In genomic region chr15:28918141-28918983, GRCh38 we compare ENCODE assay signal across 12 cellular contexts. TPM values are rescaled to one million over a fixed set of nuclear protein-coding genes. Genes with fewer than 3 reads are reported as not detected.
DNase-seq lines count a peak whose midpoint lies in the region; ATAC-seq and TF ChIP-seq lines count a peak whose summit lies in the region.
"Had no signal": no experiment of that assay in that cellular context is flagged by ENCODE, and none has a peak within 500 bp of the region (broad histone marks: within the 10 kb centered on the region; RNA-seq: fewer than 3 reads in every experiment).

No MANE protein-coding gene starts in this region.

- DNase-seq in amniotic epithelial cell (ENCODE audit: low read depth) (peak; percentile 6), iPS-NIHi7 (ENCODE audit: extremely low spot score) (peak; percentile 92), Calu3 (no peak), pons (ENCODE audit: low spot score) (no peak)
- DNase-seq: NCI-H1436, SJCRH30 had no signal

- no peak overlapping the region for H3K4me3 ChIP-seq in BLaER1 treated with 17β-estradiol and CSF1 and Interleukin-3, amounts not matched to agents 10 nM and 100 nM
- peak overlapping the region; percentile 31; the same call in 1 of the 2 replicates for H3K4me3 ChIP-seq in HUES64 (ENCODE audit: low read length)
- H3K4me3 ChIP-seq: SJCRH30 had no signal

- peak overlapping the region in 10 of 11 experiments; percentile 64 to 80 (median 71); a peak in 17 of 22 replicates for H3K4me2 ChIP-seq in BLaER1 treated with 17β-estradiol and CSF1 and Interleukin-3, amounts not matched to agents 10 nM and 100 nM

- no peak for TF ChIP-seq CTCF in Calu3 (IDR thresholded peaks at IDR 0.05; ENCODE audit: unreplicated experiment)

- H3K9me3 ChIP-seq in BLaER1 treated with 17β-estradiol and CSF1 and Interleukin-3, amounts not matched to agents 10 nM and 100 nM (replicated peaks in 1 of 11): no peaks in the 10 kb centered on the region
- no peaks in the 10 kb centered on the region for H3K9me3 ChIP-seq in HUES64 (ENCODE audit: insufficient read depth, low read depth, low read length)
- H3K9me3 ChIP-seq: neutrophil, SJCRH30 had no signal

- ATAC-seq in GM18517 (IDR thresholded peaks at IDR 0.05; ENCODE audit: unreplicated experiment) (no peak), GM21717 (IDR thresholded peaks at IDR 0.05; ENCODE audit: unreplicated experiment) (no peak)

- CTCF ChIA-PET in Calu3 (lab: Charles Lee): no interaction called here

- peaks cover 9 to 77% (median 57%) of the 10 kb centered on the region in 10 experiments for H3K4me1 ChIP-seq in BLaER1 treated with 17β-estradiol and CSF1 and Interleukin-3, amounts not matched to agents 10 nM and 100 nM
- no peaks in the 10 kb centered on the region; the same call in 1 of the 2 replicates for H3K4me1 ChIP-seq in HUES64 (ENCODE audit: insufficient read depth, low read length)
- H3K4me1 ChIP-seq: SJCRH30 had no signal

- H3K9me3 Mint-ChIP-seq in Calu3 (ENCODE audit: low read depth, unreplicated experiment): no peaks in the 10 kb centered on the region
- H3K9me3 Mint-ChIP-seq: activated CD4-positive, alpha-beta memory T cell treated with anti-CD3 and anti-CD28 coated beads, Interleukin-2, amount 10 ng/mL, durations not matched to agents 7 days and 5 days had no signal

- H3K27ac ChIP-seq in BLaER1 treated with 17β-estradiol and CSF1 and Interleukin-3, amounts not matched to agents 10 nM and 100 nM: no peak overlapping the region
- no peak overlapping the region for H3K27ac ChIP-seq in HUES64 (ENCODE audit: low read depth, low read length)
- H3K27ac ChIP-seq: neutrophil, SJCRH30 had no signal

- no peaks in the 10 kb centered on the region for H3K27me3 Mint-ChIP-seq in Calu3 (ENCODE audit: unreplicated experiment)
- H3K27me3 Mint-ChIP-seq: activated CD4-positive, alpha-beta memory T cell treated with anti-CD3 and anti-CD28 coated beads, Interleukin-2, amount 10 ng/mL, durations not matched to agents 7 days and 5 days had no signal

- no peak overlapping the region for H3K27ac Mint-ChIP-seq in Calu3 (ENCODE audit: unreplicated experiment)
- H3K27ac Mint-ChIP-seq: activated CD4-positive, alpha-beta memory T cell treated with anti-CD3 and anti-CD28 coated beads, Interleukin-2, amount 10 ng/mL, durations not matched to agents 7 days and 5 days had no signal

- no peak overlapping the region for H3K4me3 Mint-ChIP-seq in Calu3 (ENCODE audit: low read depth, unreplicated experiment)
- H3K4me3 Mint-ChIP-seq: activated CD4-positive, alpha-beta memory T cell treated with anti-CD3 and anti-CD28 coated beads, Interleukin-2, amount 10 ng/mL, durations not matched to agents 7 days and 5 days had no signal

- no peaks in the 10 kb centered on the region for H3K4me1 Mint-ChIP-seq in Calu3 (ENCODE audit: low read depth, unreplicated experiment)

- peaks cover 0 to 10% (median 0%) of the 10 kb centered on the region in 11 experiments; a peak in 1 of 22 replicates for H3K27me3 ChIP-seq in BLaER1 treated with 17β-estradiol and CSF1 and Interleukin-3, amounts not matched to agents 10 nM and 100 nM
- no peaks in the 10 kb centered on the region for H3K27me3 ChIP-seq in HUES64 (ENCODE audit: insufficient read depth, low read length)
- H3K27me3 ChIP-seq: SJCRH30 had no signal

- intact Hi-C loops in Calu3 (cut with micrococcal nuclease; ENCODE audit: unreplicated experiment): no loop called here

- H3K36me3 Mint-ChIP-seq in Calu3 (ENCODE audit: insufficient read depth, unreplicated experiment): no peaks in the 10 kb centered on the region

- H3K36me3 ChIP-seq in BLaER1 treated with 17β-estradiol and CSF1 and Interleukin-3, amounts not matched to agents 10 nM and 100 nM: peaks cover 0 to 11% (median 0%) of the 10 kb centered on the region in 11 experiments; a peak in 4 of 22 replicates
- no peaks in the 10 kb centered on the region for H3K36me3 ChIP-seq in HUES64 (ENCODE audit: insufficient read depth, low read length)
- H3K36me3 ChIP-seq: neutrophil, SJCRH30 had no signal

- 60% methylated on average over 41 of the region's 41 CpGs for WGBS in HUES64

- H4K20me1 ChIP-seq in BLaER1 treated with 17β-estradiol and CSF1 and Interleukin-3, amounts not matched to agents 10 nM and 100 nM: peaks cover 0 to 83% (median 56%) of the 10 kb centered on the region in 11 experiments; a peak in 17 of 22 replicates

- no TSS peak for BruUV-seq in Calu3 (replicated peaks; lab: Mats Ljungman, UMichigan)

- no peak overlapping the region for H3K9ac ChIP-seq in BLaER1 treated with 17β-estradiol and CSF1 and Interleukin-3, amounts not matched to agents 10 nM and 100 nM
- H3K9ac ChIP-seq in HUES64 (ENCODE audit: low read depth, low read length): no peak overlapping the region

RNA-seq across cellular contexts. Expression of gene APBA2, which starts 32.6 kb away (rescaled TPM):
- polyA plus RNA-seq in HUES64 (2013, experiment 1 of 2): 16.5 TPM
- 21.6 TPM for polyA plus RNA-seq in HUES64 (2013, experiment 2 of 2)
- total RNA-seq in Calu3 (2022): not detected in 2 replicates

Comparison
In these comparisons a context has a peak if more than half of its experiments do, and no peak if none do; other contexts are left out.
1. DNase-seq: peak in amniotic epithelial cell (single experiment) and iPS-NIHi7 (single experiment); none in Calu3 (single experiment) and pons (single experiment).